ENCODE assay signal across 15 cellular contexts in the genomic region with DNA sequence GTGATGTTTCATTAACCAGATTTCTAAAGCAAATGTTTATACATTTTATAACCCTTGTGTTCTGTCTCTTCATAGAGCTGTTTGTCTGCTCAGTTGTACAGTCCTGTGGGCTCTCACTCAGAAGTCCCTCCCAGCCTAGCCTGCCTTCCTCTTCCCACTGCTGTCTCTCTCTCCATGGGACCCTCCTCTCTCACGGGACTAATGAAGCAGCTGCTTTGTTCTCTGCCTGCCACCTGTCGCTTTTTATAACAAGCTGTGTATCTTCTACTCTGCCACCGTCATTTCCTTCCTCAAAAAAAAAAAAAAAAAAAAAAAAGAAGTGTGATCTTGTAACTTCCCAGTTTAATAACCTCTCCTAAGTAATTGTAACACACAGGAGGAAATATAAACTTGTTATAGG.
DNase-seq lines count a peak whose midpoint lies in the region; ATAC-seq, FAIRE-seq and TF ChIP-seq lines count a peak whose summit lies in the region.
"Had no signal": no experiment of that assay in that cellular context is flagged by ENCODE, and none has a peak within 500 bp of the region (broad histone marks: within the 10 kb centered on the region; RNA-seq: fewer than 3 reads in every experiment).

No MANE protein-coding gene starts in this region.

- TF ChIP-seq CTCF in activated B cell treated with CpG ODN at 0.5 μM for 24 hours (IDR thresholded peaks at IDR 0.05): no peak

- H3K9me3 ChIP-seq in naive thymus-derived CD4-positive, alpha-beta T cell (ENCODE audit: control insufficient read depth in 2 of 3, low read length in 3 of 3): peaks cover 0 to 10% (median 0%) of the 10 kb centered on the region in 3 experiments

- H3K27me3 ChIP-seq in naive thymus-derived CD4-positive, alpha-beta T cell (ENCODE audit: control insufficient read depth in 2 of 2, insufficient read depth in 2 of 2, low read length in 2 of 2): no peaks in the 10 kb centered on the region

- no peak overlapping the region for H3K4me3 ChIP-seq in naive thymus-derived CD4-positive, alpha-beta T cell (ENCODE audit: low read length)
- H3K4me3 ChIP-seq: SK-N-MC had no signal

- TF ChIP-seq POLR2A in GM12892 (IDR thresholded peaks at IDR 0.05; ENCODE audit: low read depth, low read length): no peak

- H3K36me3 Mint-ChIP-seq in activated B cell treated with CpG ODN at 0.5 μM for 24 hours (ENCODE audit: low read depth): peaks cover 27% of the 10 kb centered on the region
- H3K36me3 Mint-ChIP-seq in naive thymus-derived CD4-positive, alpha-beta T cell: peaks cover 10 to 58% (median 44%) of the 10 kb centered on the region in 5 donors

- FAIRE-seq in frontal cortex (lab: Jason Lieb, UNC) (no peak), GM12892 (lab: Jason Lieb, UNC) (no peak)

- DNase-seq in DMS 273 (lab: John Stamatoyannopoulos, UW; ENCODE audit: unreplicated experiment) (peak; percentile 78), MV-4-11 (lab: John Stamatoyannopoulos, UW) (peak; percentile 67), activated B cell treated with CpG ODN at 0.5 μM for 24 hours (no peak), frontal cortex (ENCODE audit: low spot score in 2 of 2) (no peak), RPMI8226 (no peak), GM12892 (ENCODE audit: insufficient read length) (no peak)
- peak in 1 of 9 donors; percentile 5 for DNase-seq in naive thymus-derived CD4-positive, alpha-beta T cell
- DNase-seq: activated CD4-positive, alpha-beta memory T cell treated with anti-CD3 and anti-CD28 coated beads, Interleukin-2, amount 10 ng/mL, durations not matched to agents 7 days and 5 days; CD8-positive, alpha-beta memory T cell; endodermal cell; occipital lobe; substantia nigra had no signal

- POLR2A ChIA-PET in activated B cell treated with CpG ODN at 0.5 μM for 24 hours (lab: Charles Lee): interaction anchor here (0.6 kb wide), 1 partner anchor 146 kb away, joined by 3 read pairs; no protein-coding TSS in a partner anchor
- POLR2A ChIA-PET in naive thymus-derived CD4-positive, alpha-beta T cell (lab: Charles Lee): no interaction called here

- H3K27me3 Mint-ChIP-seq in activated B cell treated with CpG ODN at 0.5 μM for 24 hours: no peaks in the 10 kb centered on the region
- H3K27me3 Mint-ChIP-seq in naive thymus-derived CD4-positive, alpha-beta T cell: no peaks in the 10 kb centered on the region
- H3K27me3 Mint-ChIP-seq: activated CD4-positive, alpha-beta memory T cell treated with anti-CD3 and anti-CD28 coated beads, Interleukin-2, amount 10 ng/mL, durations not matched to agents 7 days and 5 days; activated naive CD8-positive, alpha-beta T cell; CD8-positive, alpha-beta memory T cell had no signal

- peaks cover 15% of the 10 kb centered on the region for H3K9me3 Mint-ChIP-seq in activated B cell treated with CpG ODN at 0.5 μM for 24 hours
- H3K9me3 Mint-ChIP-seq in naive thymus-derived CD4-positive, alpha-beta T cell: peaks cover 0 to 22% (median 16%) of the 10 kb centered on the region in 11 donors

- intact Hi-C loops in activated B cell treated with CpG ODN at 0.5 μM for 24 hours (cut with micrococcal nuclease): no loop called here
- intact Hi-C loops in naive thymus-derived CD4-positive, alpha-beta T cell (cut with micrococcal nuclease): no loop called here

- CTCF ChIA-PET in activated B cell treated with CpG ODN at 0.5 μM for 24 hours (lab: Charles Lee): no interaction called here
- CTCF ChIA-PET in naive thymus-derived CD4-positive, alpha-beta T cell (lab: Charles Lee): interaction anchor here (0.7 kb wide), 1 partner anchor 67 kb away, joined by 3 read pairs; no protein-coding TSS in a partner anchor

- H3K4me1 ChIP-seq in naive thymus-derived CD4-positive, alpha-beta T cell (ENCODE audit: control insufficient read depth in 2 of 2, insufficient read depth in 2 of 2, low read length in 2 of 2): no peaks in the 10 kb centered on the region

- no peaks in the 10 kb centered on the region for H3K36me3 ChIP-seq in naive thymus-derived CD4-positive, alpha-beta T cell (ENCODE audit: control insufficient read depth in 2 of 3, insufficient read depth in 3 of 3, low read length in 3 of 3)

- peak overlapping the region; percentile 53 for H3K27ac Mint-ChIP-seq in activated B cell treated with CpG ODN at 0.5 μM for 24 hours
- peak overlapping the region in 1 of 9 donors; percentile 74 for H3K27ac Mint-ChIP-seq in naive thymus-derived CD4-positive, alpha-beta T cell
- H3K27ac Mint-ChIP-seq: activated CD4-positive, alpha-beta memory T cell treated with anti-CD3 and anti-CD28 coated beads, Interleukin-2, amount 10 ng/mL, durations not matched to agents 7 days and 5 days; activated naive CD8-positive, alpha-beta T cell; CD8-positive, alpha-beta memory T cell; endodermal cell had no signal

- H3K27ac ChIP-seq in naive thymus-derived CD4-positive, alpha-beta T cell (ENCODE audit: low read depth, low read length): no peak overlapping the region
- H3K27ac ChIP-seq: SK-N-MC had no signal

- H3K4me3 Mint-ChIP-seq in activated B cell treated with CpG ODN at 0.5 μM for 24 hours: peak overlapping the region; percentile 41
- peak overlapping the region in 1 of 10 donors; percentile 21 for H3K4me3 Mint-ChIP-seq in naive thymus-derived CD4-positive, alpha-beta T cell
- H3K4me3 Mint-ChIP-seq: activated CD4-positive, alpha-beta memory T cell treated with anti-CD3 and anti-CD28 coated beads, Interleukin-2, amount 10 ng/mL, durations not matched to agents 7 days and 5 days; activated naive CD8-positive, alpha-beta T cell; CD8-positive, alpha-beta memory T cell; endodermal cell had no signal

- peaks cover 19% of the 10 kb centered on the region for H3K4me1 Mint-ChIP-seq in activated B cell treated with CpG ODN at 0.5 μM for 24 hours
- peaks cover 0 to 10% (median 4%) of the 10 kb centered on the region in 7 donors for H3K4me1 Mint-ChIP-seq in naive thymus-derived CD4-positive, alpha-beta T cell
- H3K4me1 Mint-ChIP-seq: endodermal cell had no signal

- ATAC-seq in activated B cell treated with CpG ODN at 0.5 μM for 24 hours (ENCODE audit: low read depth) (no peak), GM21360 (IDR thresholded peaks at IDR 0.05; ENCODE audit: unreplicated experiment) (no peak)
- peak; percentile 82 for ATAC-seq in naive thymus-derived CD4-positive, alpha-beta T cell

Comparison
In these comparisons a context has a peak if more than half of its experiments do, and no peak if none do; other contexts are left out.
1. DNase-seq: peak in DMS 273 (single experiment) and MV-4-11 (single experiment); none in activated B cell treated with CpG ODN at 0.5 μM for 24 hours (single experiment), frontal cortex (0 of 2), RPMI8226 (single experiment) and GM12892 (single experiment).